Comparison of ENCODE assay signal across 19 cellular contexts in genomic region chr9:16293610-16294009, GRCh38.
"Had no signal": no experiment of that assay in that cellular context is flagged by ENCODE, and none has a peak within 500 bp of the region (broad histone marks: within the 10 kb centered on the region; RNA-seq: fewer than 3 reads in every experiment).

No MANE protein-coding gene starts in this region.

- H3K9me3 ChIP-seq: gastrocnemius medialis, mucosa of descending colon, tibial nerve, upper lobe of right lung, vagina had no signal

- H3K4me3 ChIP-seq: coronary artery, gastrocnemius medialis, mucosa of descending colon, right atrium auricular region, spleen, tibial nerve, upper lobe of right lung, vagina had no signal

- ATAC-seq: gastrocnemius medialis; left lobe of liver; mucosa of descending colon; natural killer cell; stimulated activated memory B cell treated with anti-CD40 and anti-IgM and Interleukin-4, amounts not matched to agents 10 μg/mL and 1 μg/mL and 100 μg/mL, for 72 hours; upper lobe of right lung had no signal

- DNase-seq: effector CD4-positive, alpha-beta T cell; endodermal cell; erythroblast; gastrocnemius medialis; mammary epithelial cell; mucosa of descending colon; natural killer cell; posterior cingulate gyrus; spleen; stimulated activated CD4-positive, alpha-beta T cell treated with anti-CD3 and anti-CD28 coated beads, Interleukin-15, amount 100 ng/mL, for 24 hours; stimulated activated CD4-positive, alpha-beta T cell treated with anti-CD3 and anti-CD28 coated beads, Interleukin-1b, Interleukin-23, amount 100 ng/mL, for 48 hours; stimulated activated CD4-positive, alpha-beta T cell treated with anti-CD3 and anti-CD28 coated beads, Interleukin-4, amount 100 ng/mL, for 24 hours; upper lobe of right lung had no signal

- H3K36me3 ChIP-seq: gastrocnemius medialis, right atrium auricular region, spleen, tibial nerve, upper lobe of right lung, vagina had no signal

- H3K4me1 ChIP-seq: gastrocnemius medialis, right atrium auricular region, spleen, upper lobe of right lung, vagina had no signal

- H3K27ac ChIP-seq: gastrocnemius medialis, right atrium auricular region, spleen, tibial nerve, upper lobe of right lung, vagina had no signal

- H3K27me3 ChIP-seq: gastrocnemius medialis, right atrium auricular region, tibial nerve, upper lobe of right lung, vagina had no signal
